In the genomic region with DNA sequence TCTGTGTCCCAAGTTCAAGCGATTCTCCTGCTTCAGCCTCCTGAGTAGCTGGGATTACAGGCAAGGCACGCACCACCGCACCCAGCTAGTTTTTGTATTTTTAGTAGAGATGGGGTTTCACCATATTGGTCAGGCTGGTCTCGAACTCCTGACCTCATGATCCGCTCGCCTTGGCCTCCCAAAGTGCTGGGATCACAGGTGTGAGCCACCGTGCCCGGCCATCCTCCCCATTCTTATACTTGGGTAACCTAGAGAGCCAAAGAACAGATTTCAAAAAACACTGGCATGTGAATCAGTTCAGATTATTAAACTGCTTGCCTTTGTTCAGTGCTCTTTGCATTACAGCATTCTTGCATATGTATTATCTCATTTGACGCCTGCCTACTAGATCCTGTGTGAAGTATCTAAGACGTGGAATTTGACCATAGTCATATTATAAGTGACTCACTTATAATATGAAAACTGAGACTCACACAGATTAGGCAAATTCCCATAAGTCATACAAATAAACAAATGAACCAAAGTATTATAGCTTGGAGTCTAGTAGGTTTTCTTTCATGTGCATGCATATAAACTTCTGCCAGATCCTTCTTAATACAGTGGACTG, we compare ENCODE assay signal across 1 cellular context.
TF ChIP-seq lines count a peak whose summit lies in the region.

No MANE protein-coding gene starts in this region.

TF ChIP-seq in GM12878, 131 proteins besides CTCF, POLR2A, EP300 and RAD21 (continued from another document):
- TF ChIP-seq ZNF687 (IDR thresholded peaks at IDR 0.05) (0 out of 2 replicates have a peak, but pooled peaks have one; percentile 27), SIN3A (IDR thresholded peaks at IDR 0.05; ENCODE audit: low read depth, low read length) (no peak), NR2F1 (conservative IDR thresholded peaks at IDR 0.05) (peak; percentile 60; the same call in 1 of the 2 replicates), EGR1 (IDR thresholded peaks at IDR 0.05; ENCODE audit: borderline replicate concordance in 1 of 2, low read depth in 2 of 2, low read length in 2 of 2) (no peak), IKZF1 (conservative IDR thresholded peaks at IDR 0.05) (0 out of 2 replicates have a peak, but pooled peaks have one; percentile 16), ASH2L (IDR thresholded peaks at IDR 0.05; ENCODE audit: borderline replicate concordance, low read depth) (no peak), TBL1XR1 (IDR thresholded peaks at IDR 0.05; ENCODE audit: low read depth, low read length) (no peak), ZSCAN29 (IDR thresholded peaks at IDR 0.05) (no peak), CEBPB (IDR thresholded peaks at IDR 0.05; ENCODE audit: borderline replicate concordance in 1 of 2, low read depth in 2 of 2, low read length in 2 of 2) (no peak), JUND (IDR thresholded peaks at IDR 0.05; ENCODE audit: low read depth, low read length) (no peak), BRCA1 (IDR thresholded peaks at IDR 0.05; ENCODE audit: low read depth, low read length) (no peak), SMARCA5 (IDR thresholded peaks at IDR 0.05) (no peak), SIX5 (IDR thresholded peaks at IDR 0.05; ENCODE audit: low read depth, low read length, severe bottlenecking) (no peak), FOXK2 (IDR thresholded peaks at IDR 0.05) (no peak), ZNF217 (IDR thresholded peaks at IDR 0.05) (0 out of 2 replicates have a peak, but pooled peaks have one; percentile 50), GATAD2B (conservative IDR thresholded peaks at IDR 0.05; ENCODE audit: low read depth) (0 out of 2 replicates have a peak, but pooled peaks have one; percentile 39), ESRRA (IDR thresholded peaks at IDR 0.05; ENCODE audit: low read length) (no peak), KAT2A (conservative IDR thresholded peaks at IDR 0.05; ENCODE audit: control insufficient read depth, low read depth, low read length) (no peak), MEF2A (IDR thresholded peaks at IDR 0.05; ENCODE audit: insufficient read depth, low read depth, low read length) (no peak)
- TF ChIP-seq, protein P1, sequence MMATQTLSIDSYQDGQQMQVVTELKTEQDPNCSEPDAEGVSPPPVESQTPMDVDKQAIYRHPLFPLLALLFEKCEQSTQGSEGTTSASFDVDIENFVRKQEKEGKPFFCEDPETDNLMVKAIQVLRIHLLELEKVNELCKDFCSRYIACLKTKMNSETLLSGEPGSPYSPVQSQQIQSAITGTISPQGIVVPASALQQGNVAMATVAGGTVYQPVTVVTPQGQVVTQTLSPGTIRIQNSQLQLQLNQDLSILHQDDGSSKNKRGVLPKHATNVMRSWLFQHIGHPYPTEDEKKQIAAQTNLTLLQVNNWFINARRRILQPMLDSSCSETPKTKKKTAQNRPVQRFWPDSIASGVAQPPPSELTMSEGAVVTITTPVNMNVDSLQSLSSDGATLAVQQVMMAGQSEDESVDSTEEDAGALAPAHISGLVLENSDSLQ (IDR thresholded peaks at IDR 0.05): no peak
- TF ChIP-seq, protein P2, sequence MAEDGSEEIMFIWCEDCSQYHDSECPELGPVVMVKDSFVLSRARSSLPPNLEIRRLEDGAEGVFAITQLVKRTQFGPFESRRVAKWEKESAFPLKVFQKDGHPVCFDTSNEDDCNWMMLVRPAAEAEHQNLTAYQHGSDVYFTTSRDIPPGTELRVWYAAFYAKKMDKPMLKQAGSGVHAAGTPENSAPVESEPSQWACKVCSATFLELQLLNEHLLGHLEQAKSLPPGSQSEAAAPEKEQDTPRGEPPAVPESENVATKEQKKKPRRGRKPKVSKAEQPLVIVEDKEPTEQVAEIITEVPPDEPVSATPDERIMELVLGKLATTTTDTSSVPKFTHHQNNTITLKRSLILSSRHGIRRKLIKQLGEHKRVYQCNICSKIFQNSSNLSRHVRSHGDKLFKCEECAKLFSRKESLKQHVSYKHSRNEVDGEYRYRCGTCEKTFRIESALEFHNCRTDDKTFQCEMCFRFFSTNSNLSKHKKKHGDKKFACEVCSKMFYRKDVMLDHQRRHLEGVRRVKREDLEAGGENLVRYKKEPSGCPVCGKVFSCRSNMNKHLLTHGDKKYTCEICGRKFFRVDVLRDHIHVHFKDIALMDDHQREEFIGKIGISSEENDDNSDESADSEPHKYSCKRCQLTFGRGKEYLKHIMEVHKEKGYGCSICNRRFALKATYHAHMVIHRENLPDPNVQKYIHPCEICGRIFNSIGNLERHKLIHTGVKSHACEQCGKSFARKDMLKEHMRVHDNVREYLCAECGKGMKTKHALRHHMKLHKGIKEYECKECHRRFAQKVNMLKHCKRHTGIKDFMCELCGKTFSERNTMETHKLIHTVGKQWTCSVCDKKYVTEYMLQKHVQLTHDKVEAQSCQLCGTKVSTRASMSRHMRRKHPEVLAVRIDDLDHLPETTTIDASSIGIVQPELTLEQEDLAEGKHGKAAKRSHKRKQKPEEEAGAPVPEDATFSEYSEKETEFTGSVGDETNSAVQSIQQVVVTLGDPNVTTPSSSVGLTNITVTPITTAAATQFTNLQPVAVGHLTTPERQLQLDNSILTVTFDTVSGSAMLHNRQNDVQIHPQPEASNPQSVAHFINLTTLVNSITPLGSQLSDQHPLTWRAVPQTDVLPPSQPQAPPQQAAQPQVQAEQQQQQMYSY (CRISPR knock-in tag; IDR thresholded peaks at IDR 0.05): no peak
- TF ChIP-seq, protein P3, sequence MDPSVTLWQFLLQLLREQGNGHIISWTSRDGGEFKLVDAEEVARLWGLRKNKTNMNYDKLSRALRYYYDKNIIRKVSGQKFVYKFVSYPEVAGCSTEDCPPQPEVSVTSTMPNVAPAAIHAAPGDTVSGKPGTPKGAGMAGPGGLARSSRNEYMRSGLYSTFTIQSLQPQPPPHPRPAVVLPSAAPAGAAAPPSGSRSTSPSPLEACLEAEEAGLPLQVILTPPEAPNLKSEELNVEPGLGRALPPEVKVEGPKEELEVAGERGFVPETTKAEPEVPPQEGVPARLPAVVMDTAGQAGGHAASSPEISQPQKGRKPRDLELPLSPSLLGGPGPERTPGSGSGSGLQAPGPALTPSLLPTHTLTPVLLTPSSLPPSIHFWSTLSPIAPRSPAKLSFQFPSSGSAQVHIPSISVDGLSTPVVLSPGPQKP (IDR thresholded peaks at IDR 0.05; ENCODE audit: low read depth, low read length): no peak
- TF ChIP-seq, protein P4, sequence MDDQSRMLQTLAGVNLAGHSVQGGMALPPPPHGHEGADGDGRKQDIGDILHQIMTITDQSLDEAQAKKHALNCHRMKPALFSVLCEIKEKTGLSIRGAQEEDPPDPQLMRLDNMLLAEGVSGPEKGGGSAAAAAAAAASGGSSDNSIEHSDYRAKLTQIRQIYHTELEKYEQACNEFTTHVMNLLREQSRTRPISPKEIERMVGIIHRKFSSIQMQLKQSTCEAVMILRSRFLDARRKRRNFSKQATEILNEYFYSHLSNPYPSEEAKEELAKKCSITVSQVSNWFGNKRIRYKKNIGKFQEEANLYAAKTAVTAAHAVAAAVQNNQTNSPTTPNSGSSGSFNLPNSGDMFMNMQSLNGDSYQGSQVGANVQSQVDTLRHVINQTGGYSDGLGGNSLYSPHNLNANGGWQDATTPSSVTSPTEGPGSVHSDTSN (IDR thresholded peaks at IDR 0.05; ENCODE audit: insufficient replicate concordance, low read depth, low read length): no peak
